Comparison of ENCODE assay signal across 16 cellular contexts in the genomic region with DNA sequence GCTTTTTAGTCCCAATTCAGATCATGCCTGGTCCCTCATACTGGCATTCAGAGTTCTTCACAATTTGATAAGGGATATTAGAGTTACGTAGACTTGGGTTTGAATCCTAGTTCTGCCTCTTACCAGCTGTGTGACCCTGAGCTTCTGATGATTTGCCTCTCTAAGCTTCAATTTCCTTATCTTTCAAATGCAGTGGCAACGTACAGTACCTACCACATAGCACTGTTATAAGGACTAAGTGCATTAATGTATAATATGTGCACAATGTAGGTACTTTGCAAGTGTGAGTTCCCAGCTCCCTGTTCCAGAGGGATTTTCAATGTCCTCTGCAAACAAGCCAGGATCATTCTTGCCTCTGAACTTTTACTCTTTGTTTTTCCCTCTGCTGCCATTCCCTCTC. TPM values are rescaled to one million over a fixed set of nuclear protein-coding genes. Genes with fewer than 3 reads are reported as not detected.
DNase-seq lines count a peak whose midpoint lies in the region; ATAC-seq and TF ChIP-seq lines count a peak whose summit lies in the region.
"Had no signal": no experiment of that assay in that cellular context is flagged by ENCODE, and none has a peak within 500 bp of the region (broad histone marks: within the 10 kb centered on the region; RNA-seq: fewer than 3 reads in every experiment).

No MANE protein-coding gene starts in this region.

- peak overlapping the region in 6 of 11 experiments; percentile 67 to 99 (median 96); a peak in 7 of 22 replicates for H3K9ac ChIP-seq in BLaER1 treated with 17β-estradiol and CSF1 and Interleukin-3, amounts not matched to agents 10 nM and 100 nM

- peaks cover 70% of the 10 kb centered on the region for H3K36me3 Mint-ChIP-seq in CD8-positive, alpha-beta T cell
- peaks cover 100% of the 10 kb centered on the region for H3K36me3 Mint-ChIP-seq in activated T-helper 17 cell treated with anti-CD3 and anti-CD28 coated beads, Interleukin-2, amount 50 U/mL, for 72 hours (ENCODE audit: low read depth)

- H3K9me3 Mint-ChIP-seq in CD8-positive, alpha-beta T cell: no peaks in the 10 kb centered on the region
- no peaks in the 10 kb centered on the region for H3K9me3 Mint-ChIP-seq in activated T-helper 17 cell treated with anti-CD3 and anti-CD28 coated beads, Interleukin-2, amount 50 U/mL, for 72 hours
- H3K9me3 Mint-ChIP-seq: endodermal cell had no signal

- WGBS in esophagus squamous epithelium, 2 donors: 86 to 89% methylated on average over 2 of the region's 2 CpGs

- CTCF ChIA-PET in CD8-positive, alpha-beta T cell (lab: Charles Lee): interaction anchor here (0.7 to 14.1 kb wide), 5 partner anchors 10 to 240 kb away, joined by 3 to 265 read pairs (median 3); a partner anchor contains a TSS

- no peak for TF ChIP-seq POLR2A in esophagus squamous epithelium (IDR thresholded peaks at IDR 0.05)

- H3K27ac ChIP-seq in BLaER1 treated with 17β-estradiol and CSF1 and Interleukin-3, amounts not matched to agents 10 nM and 100 nM: peak overlapping the region; percentile 58 to 96 (median 93); a peak in 18 of 22 replicates
- peak overlapping the region; percentile 6 for H3K27ac ChIP-seq in CD8-positive, alpha-beta T cell (ENCODE audit: low read depth, low read length)
- H3K27ac ChIP-seq in lower lobe of right lung: peak overlapping the region; percentile 66
- H3K27ac ChIP-seq in esophagus squamous epithelium: peak overlapping the region in 1 of 4 donors; percentile 12
- H3K27ac ChIP-seq: thyroid gland had no signal

- H3K4me1 ChIP-seq in BLaER1 treated with 17β-estradiol and CSF1 and Interleukin-3, amounts not matched to agents 10 nM and 100 nM: peaks cover 64 to 100% (median 88%) of the 10 kb centered on the region in 10 experiments
- H3K4me1 ChIP-seq in CD8-positive, alpha-beta T cell (ENCODE audit: insufficient read depth, low read length): peaks cover 81% of the 10 kb centered on the region
- H3K4me1 ChIP-seq in lower lobe of right lung (peaks cover 86% of the 10 kb centered on the region), esophagus squamous epithelium (peaks cover 20 to 80% (median 59%) of the 10 kb centered on the region in 3 donors)

- peaks cover 82% of the 10 kb centered on the region for H3K4me1 Mint-ChIP-seq in CD8-positive, alpha-beta T cell (ENCODE audit: low read depth)
- peaks cover 67% of the 10 kb centered on the region for H3K4me1 Mint-ChIP-seq in activated T-helper 17 cell treated with anti-CD3 and anti-CD28 coated beads, Interleukin-2, amount 50 U/mL, for 72 hours

- DNase-seq in CD8-positive, alpha-beta T cell: no peak
- DNase-seq in lower lobe of right lung: no peak
- no peak for DNase-seq in NCI-H510A treated with DMSO at 0.1 percent for 48 hours (lab: John Stamatoyannopoulos, UW)
- DNase-seq in esophagus squamous epithelium (lab: John Stamatoyannopoulos, UW): no peak
- DNase-seq: AML-193, endodermal cell, left cardiac atrium, mucosa of descending colon, NCI-H2029, SIG-M5, sigmoid colon, T1000, thyroid gland had no signal

- intact Hi-C loops in CD8-positive, alpha-beta T cell (cut with DNase I, micrococcal nuclease): no loop called here
- intact Hi-C loops in lower lobe of right lung (cut with DNase I) (no loop called here), esophagus squamous epithelium (cut with DNase I) (no loop called here)

- POLR2A ChIA-PET in CD8-positive, alpha-beta T cell (lab: Charles Lee): interaction anchor here (1.4 to 1.7 kb wide), 2 partner anchors 12 to 21 kb away, joined by 3 to 4 read pairs; a partner anchor contains a TSS

- no peak overlapping the region for H3K4me3 Mint-ChIP-seq in CD8-positive, alpha-beta T cell
- peak overlapping the region; percentile 97 for H3K4me3 Mint-ChIP-seq in activated T-helper 17 cell treated with anti-CD3 and anti-CD28 coated beads, Interleukin-2, amount 50 U/mL, for 72 hours
- H3K4me3 Mint-ChIP-seq: endodermal cell had no signal

- H3K36me3 ChIP-seq in BLaER1 treated with 17β-estradiol and CSF1 and Interleukin-3, amounts not matched to agents 10 nM and 100 nM: peaks cover 45 to 79% (median 63%) of the 10 kb centered on the region in 11 experiments
- H3K36me3 ChIP-seq in CD8-positive, alpha-beta T cell (ENCODE audit: insufficient read depth, low read length): peaks cover 13% of the 10 kb centered on the region
- H3K36me3 ChIP-seq in lower lobe of right lung (peaks cover 21% of the 10 kb centered on the region), esophagus squamous epithelium (peaks cover 0 to 57% (median 6%) of the 10 kb centered on the region in 3 donors)
- H3K36me3 ChIP-seq: thyroid gland had no signal

- peak overlapping the region; percentile 92 to 100 (median 96); a peak in 18 of 22 replicates for H3K4me2 ChIP-seq in BLaER1 treated with 17β-estradiol and CSF1 and Interleukin-3, amounts not matched to agents 10 nM and 100 nM

- ATAC-seq in CD8-positive, alpha-beta T cell: no peak
- ATAC-seq in activated T-helper 17 cell treated with anti-CD3 and anti-CD28 coated beads, Interleukin-2, amount 50 U/mL, for 72 hours (replicated peaks): no peak
- no peak for ATAC-seq in lower lobe of right lung
- no peak for ATAC-seq in GM19395 (IDR thresholded peaks at IDR 0.05; ENCODE audit: unreplicated experiment)
- ATAC-seq: left cardiac atrium, mucosa of descending colon had no signal

- no peaks in the 10 kb centered on the region for H3K9me3 ChIP-seq in BLaER1 treated with 17β-estradiol and CSF1 and Interleukin-3, amounts not matched to agents 10 nM and 100 nM (replicated peaks in 1 of 11)
- H3K9me3 ChIP-seq in CD8-positive, alpha-beta T cell (ENCODE audit: low read length): no peaks in the 10 kb centered on the region
- no peaks in the 10 kb centered on the region for H3K9me3 ChIP-seq in lower lobe of right lung
- no peaks in the 10 kb centered on the region for H3K9me3 ChIP-seq in esophagus squamous epithelium
- H3K9me3 ChIP-seq: mucosa of descending colon, sigmoid colon, thyroid gland had no signal

- peak overlapping the region; percentile 92 for H3K27ac Mint-ChIP-seq in CD8-positive, alpha-beta T cell
- H3K27ac Mint-ChIP-seq in activated T-helper 17 cell treated with anti-CD3 and anti-CD28 coated beads, Interleukin-2, amount 50 U/mL, for 72 hours: peak overlapping the region; percentile 99

- no peaks in the 10 kb centered on the region for H3K27me3 ChIP-seq in BLaER1 treated with 17β-estradiol and CSF1 and Interleukin-3, amounts not matched to agents 10 nM and 100 nM
- H3K27me3 ChIP-seq in CD8-positive, alpha-beta T cell (ENCODE audit: insufficient read depth, low read length): no peaks in the 10 kb centered on the region
- H3K27me3 ChIP-seq in lower lobe of right lung (ENCODE audit: low read depth): no peaks in the 10 kb centered on the region
- H3K27me3 ChIP-seq in esophagus squamous epithelium: no peaks in the 10 kb centered on the region
- H3K27me3 ChIP-seq: sigmoid colon, thyroid gland had no signal

- peak overlapping the region in 4 of 10 experiments; percentile 90 to 99 (median 96); a peak in 5 of 20 replicates for H3K4me3 ChIP-seq in BLaER1 treated with 17β-estradiol and CSF1 and Interleukin-3, amounts not matched to agents 10 nM and 100 nM
- H3K4me3 ChIP-seq in CD8-positive, alpha-beta T cell (ENCODE audit: low read depth, low read length): no peak overlapping the region
- H3K4me3 ChIP-seq in lower lobe of right lung (no peak overlapping the region), esophagus squamous epithelium (no peak overlapping the region)
- H3K4me3 ChIP-seq: mucosa of descending colon, sigmoid colon, thyroid gland had no signal

- H4K20me1 ChIP-seq in BLaER1 treated with 17β-estradiol and CSF1 and Interleukin-3, amounts not matched to agents 10 nM and 100 nM: peaks cover 50 to 99% (median 87%) of the 10 kb centered on the region in 11 experiments; a peak in 21 of 22 replicates

- no peaks in the 10 kb centered on the region for H3K27me3 Mint-ChIP-seq in CD8-positive, alpha-beta T cell (ENCODE audit: low read depth)
- no peaks in the 10 kb centered on the region for H3K27me3 Mint-ChIP-seq in activated T-helper 17 cell treated with anti-CD3 and anti-CD28 coated beads, Interleukin-2, amount 50 U/mL, for 72 hours

- TF ChIP-seq CTCF in CD8-positive, alpha-beta T cell (IDR thresholded peaks at IDR 0.05): no peak
- no peak for TF ChIP-seq CTCF in lower lobe of right lung (IDR thresholded peaks at IDR 0.05)
- TF ChIP-seq CTCF in esophagus squamous epithelium (IDR thresholded peaks at IDR 0.05): no peak

RNA-seq across cellular contexts. Expression of a gene that starts 7.3 kb away (rescaled TPM):
- 100 to 1,000 TPM; 125 to 127 TPM for total RNA-seq in CD8-positive, alpha-beta T cell
- total RNA-seq in activated T-helper 17 cell treated with anti-CD3 and anti-CD28 coated beads, Interleukin-2, amount 50 U/mL, for 72 hours: 100 to 1,000 TPM; 151 to 154 TPM
- 86.5 TPM for total RNA-seq in lower lobe of right lung
- total RNA-seq in esophagus squamous epithelium: 10 to 100 TPM; 51.6 to 84.5 (median 72.7) TPM

RNA-seq across cellular contexts. Expression of a gene that starts 22.0 kb away (rescaled TPM):
- total RNA-seq in CD8-positive, alpha-beta T cell: 10 to 100 TPM; 72.5 to 84.3 TPM
- total RNA-seq in activated T-helper 17 cell treated with anti-CD3 and anti-CD28 coated beads, Interleukin-2, amount 50 U/mL, for 72 hours: 10 to 100 TPM; 68.8 to 82.7 TPM
- total RNA-seq in lower lobe of right lung: 59.5 TPM
- total RNA-seq in esophagus squamous epithelium: 100 to 1,000 TPM in 1 of 4 donors, 10 to 100 TPM in 3; 50.1 to 112 (median 63.3) TPM

RNA-seq across cellular contexts. Expression of a gene that starts 25.1 kb away (rescaled TPM):
- total RNA-seq in CD8-positive, alpha-beta T cell: 10 to 100 TPM; 16.3 to 18.5 TPM
- total RNA-seq in activated T-helper 17 cell treated with anti-CD3 and anti-CD28 coated beads, Interleukin-2, amount 50 U/mL, for 72 hours: 10 to 100 TPM; 25.6 to 31.8 TPM
- total RNA-seq in lower lobe of right lung (23.8 TPM), esophagus squamous epithelium (10 to 100 TPM; 10.8 to 30.8 (median 27.5) TPM)

RNA-seq across cellular contexts. Expression of a gene that starts 36.1 kb away (rescaled TPM):
- total RNA-seq in CD8-positive, alpha-beta T cell: 100 to 1,000 TPM; 204 to 210 TPM
- 100 to 1,000 TPM; 126 to 149 TPM for total RNA-seq in activated T-helper 17 cell treated with anti-CD3 and anti-CD28 coated beads, Interleukin-2, amount 50 U/mL, for 72 hours
- total RNA-seq in lower lobe of right lung (62.3 TPM), esophagus squamous epithelium (100 to 1,000 TPM in 1 of 4 donors, 10 to 100 TPM in 3; 54.2 to 110 (median 79.2) TPM)
